7 cellular contexts compared by ENCODE assay signal in genomic region chr2:64330281-64330680, GRCh38.
A peak's percentile ranks its signal among the peaks of the same experiment; 100 is the strongest.
DNase-seq lines count a peak whose midpoint lies in the region; ATAC-seq and TF ChIP-seq lines count a peak whose summit lies in the region.

No MANE protein-coding gene starts in this region.

- no peaks in the 10 kb centered on the region for H3K27me3 ChIP-seq in PC-9 (ENCODE audit: insufficient read depth, low read depth)
- no peaks in the 10 kb centered on the region for H3K27me3 ChIP-seq in dorsolateral prefrontal cortex
- no peaks in the 10 kb centered on the region for H3K27me3 ChIP-seq in mucosa of stomach (ENCODE audit: control insufficient read depth, insufficient read depth, low read length)
- no peaks in the 10 kb centered on the region for H3K27me3 ChIP-seq in tibial artery

- BruUV-seq in PC-9 (replicated peaks; lab: Mats Ljungman, UMichigan), result no TSS peak

- H2AFZ ChIP-seq in PC-9, result 0 out of 2 replicates have a peak overlapping the region, but pooled peaks have one; percentile 29

- POLR2A ChIA-PET in PC-9 (lab: Charles Lee; ENCODE audit: unreplicated experiment), result interaction anchor here (0.5 to 0.7 kb wide), 6 partner anchors 71 to 800 kb away, joined by 3 to 10 read pairs (median 5); partner anchors contain the start of gene RAB1A

- no peaks in the 10 kb centered on the region for H3K79me2 ChIP-seq in PC-9 (ENCODE audit: low read depth)

- no peaks in the 10 kb centered on the region for H3K9me2 ChIP-seq in PC-9 (ENCODE audit: insufficient read depth)

- H3K9ac ChIP-seq in mucosa of stomach (ENCODE audit: low read length), result peak overlapping the region; percentile 55

- H3K27ac ChIP-seq in PC-9 (no peak overlapping the region), dorsolateral prefrontal cortex (peak overlapping the region in 51 of 59 donors; percentile 1 to 82 (median 62)), tibial artery (peak overlapping the region; percentile 79 to 83)

- H4K20me1 ChIP-seq in PC-9 (ENCODE audit: insufficient read depth), result no peaks in the 10 kb centered on the region

- H3K36me3 ChIP-seq in PC-9 (ENCODE audit: low read depth), result no peaks in the 10 kb centered on the region
- no peaks in the 10 kb centered on the region for H3K36me3 ChIP-seq in mucosa of stomach (ENCODE audit: control insufficient read depth, insufficient read depth, low read length)
- H3K36me3 ChIP-seq in tibial artery, result no peaks in the 10 kb centered on the region

- H3K4me3 ChIP-seq in PC-9 (no peak overlapping the region), dorsolateral prefrontal cortex (peak overlapping the region in 12 of 59 donors; percentile 7 to 48 (median 32)), mucosa of stomach (ENCODE audit: low read length) (no peak overlapping the region), tibial artery (peak overlapping the region; percentile 20 to 47)

- no peak for DNase-seq in PC-9
- no peak for DNase-seq in dorsolateral prefrontal cortex
- no peak for DNase-seq in tibial artery
- DNase-seq in NCI-H345 (lab: John Stamatoyannopoulos, UW), result no peak
- no peak for DNase-seq in H4 (ENCODE audit: low spot score)

- H3K9me3 ChIP-seq in PC-9 (ENCODE audit: insufficient read depth, low read depth) (no peaks in the 10 kb centered on the region), mucosa of stomach (ENCODE audit: control insufficient read depth, low read length) (no peaks in the 10 kb centered on the region), tibial artery (no peaks in the 10 kb centered on the region)

- H3F3A ChIP-seq in PC-9 (ENCODE audit: insufficient read depth, low read depth), result 0 out of 2 replicates have a peak, but pooled peaks cover 10% of the 10 kb centered on the region

- peak overlapping the region; percentile 80 for H3K4me2 ChIP-seq in PC-9

- TF ChIP-seq CTCF in PC-9 (conservative IDR thresholded peaks at IDR 0.05) (no peak), dorsolateral prefrontal cortex (IDR thresholded peaks at IDR 0.05 in 54 of 56, conservative IDR thresholded peaks at IDR 0.05 in 2 of 56; ENCODE audit: low read depth in 1 of 56, partially characterized antibody in 56 of 56) (no peak), tibial artery (IDR thresholded peaks at IDR 0.05) (no peak)

- H3K4me1 ChIP-seq in PC-9 (replicated peaks; ENCODE audit: insufficient read depth) (peaks cover 22% of the 10 kb centered on the region), mucosa of stomach (ENCODE audit: control insufficient read depth, insufficient read depth, low read length) (peaks cover 34% of the 10 kb centered on the region), tibial artery (peaks cover 0 to 49% (median 45%) of the 10 kb centered on the region in 4 donors)

- no peak for ATAC-seq in HG03457 (IDR thresholded peaks at IDR 0.05; ENCODE audit: unreplicated experiment)

- intact Hi-C loops in PC-9 (cut with micrococcal nuclease; ENCODE audit: unreplicated experiment) (loop anchor here (1.0 to 10.0 kb wide), 8 partner anchors 33 to 1245 kb away; partner anchors contain the start of genes LGALSL and PELI1), dorsolateral prefrontal cortex (cut with DNase I) (loop anchor here (1.0 to 10.0 kb wide), 9 partner anchors 34 to 542 kb away; partner anchors contain the start of gene AFTPH (in 1 of the 2)), tibial artery (cut with DNase I; ENCODE audit: low total_unique reads) (loop anchor here (2.0 to 5.0 kb wide), 2 partner anchors 231 to 537 kb away; no protein-coding TSS in a partner anchor)

- CTCF ChIA-PET in PC-9 (lab: Charles Lee), result interaction anchor here (0.6 to 1.7 kb wide), 14 partner anchors 12 to 583 kb away, joined by 3 to 9 read pairs (median 5); partner anchors contain the start of gene AFTPH

Comparison
In these comparisons a context has a peak if more than half of its experiments do, and no peak if none do; other contexts are left out.
1. H3K4me3 ChIP-seq: peak in tibial artery (2 of 2); none in PC-9 (single experiment) and mucosa of stomach (single experiment).